8 cellular contexts compared by ENCODE assay signal in genomic region chr2:127226520-127227263, GRCh38. TPM values are rescaled to one million over a fixed set of nuclear protein-coding genes. Genes with fewer than 3 reads are reported as not detected.
DNase-seq lines count a peak whose midpoint lies in the region; TF ChIP-seq lines count a peak whose summit lies in the region.

No MANE protein-coding gene starts in this region.

- intact Hi-C loops in dorsolateral prefrontal cortex (cut with DNase I): no loop called here

- H3K36me3 Mint-ChIP-seq in nephron (ENCODE audit: low read depth): no peaks in the 10 kb centered on the region

- H3K27ac Mint-ChIP-seq in nephron: peak overlapping the region in 2 of 3 experiments; percentile 3 to 23

- DNase-seq in GM04504 (ENCODE audit: low read depth) (peak; percentile 63), H4 (ENCODE audit: low spot score) (peak; percentile 99), NCI-H1105 treated with DMSO at 0.1 percent for 48 hours (lab: John Stamatoyannopoulos, UW) (peak; percentile 72), astrocyte of the hippocampus (ENCODE audit: low read depth, low spot score) (peak; percentile 93), iPS-NIHi11 (ENCODE audit: low spot score) (no peak), activated gamma-delta T cell treated with Interleukin-2 at 50 U/mL for 16 hours (no peak), dorsolateral prefrontal cortex (no peak)

- peak overlapping the region in 1 of 59 donors; percentile 16 for H3K4me3 ChIP-seq in dorsolateral prefrontal cortex

- H3K4me1 Mint-ChIP-seq in nephron: peaks cover 41% of the 10 kb centered on the region

- peaks cover 17% of the 10 kb centered on the region for H3K27me3 Mint-ChIP-seq in nephron (ENCODE audit: low read depth)

- peak overlapping the region in 1 of 3 experiments; percentile 57 for H3K4me3 Mint-ChIP-seq in nephron

- TF ChIP-seq CTCF in nephron (IDR thresholded peaks at IDR 0.05; ENCODE audit: unreplicated experiment in 3 of 3) (no peak), dorsolateral prefrontal cortex (IDR thresholded peaks at IDR 0.05 in 54 of 56, conservative IDR thresholded peaks at IDR 0.05 in 2 of 56; ENCODE audit: low read depth in 1 of 56, partially characterized antibody in 56 of 56) (no peak)

- H3K9me3 Mint-ChIP-seq in nephron: peaks cover 3% of the 10 kb centered on the region

- H3K27ac ChIP-seq in dorsolateral prefrontal cortex: no peak overlapping the region

- peaks cover 0 to 20% (median 0%) of the 10 kb centered on the region in 45 donors for H3K27me3 ChIP-seq in dorsolateral prefrontal cortex

RNA-seq across cellular contexts. Expression of gene CYP27C1, which starts 6.6 kb away (rescaled TPM):
- 0.08 and 0.75 TPM in 2 replicates for total RNA-seq in H4 (2014; rRNA removed; shearing (Covaris generic))
- under 1 TPM in 114 of 120 experiments, not detected in 6; 0.10 to 0.89 (median 0.33) TPM for total RNA-seq in dorsolateral prefrontal cortex

Comparison
In these comparisons a context has a peak if more than half of its experiments do, and no peak if none do; other contexts are left out.
1. DNase-seq: peak in GM04504 (single experiment), H4 (single experiment), NCI-H1105 treated with DMSO at 0.1 percent for 48 hours (single experiment) and astrocyte of the hippocampus (single experiment); none in iPS-NIHi11 (single experiment), activated gamma-delta T cell treated with Interleukin-2 at 50 U/mL for 16 hours (single experiment) and dorsolateral prefrontal cortex (0 of 10).